ENCODE assay signal across 32 cellular contexts in the genomic region with DNA sequence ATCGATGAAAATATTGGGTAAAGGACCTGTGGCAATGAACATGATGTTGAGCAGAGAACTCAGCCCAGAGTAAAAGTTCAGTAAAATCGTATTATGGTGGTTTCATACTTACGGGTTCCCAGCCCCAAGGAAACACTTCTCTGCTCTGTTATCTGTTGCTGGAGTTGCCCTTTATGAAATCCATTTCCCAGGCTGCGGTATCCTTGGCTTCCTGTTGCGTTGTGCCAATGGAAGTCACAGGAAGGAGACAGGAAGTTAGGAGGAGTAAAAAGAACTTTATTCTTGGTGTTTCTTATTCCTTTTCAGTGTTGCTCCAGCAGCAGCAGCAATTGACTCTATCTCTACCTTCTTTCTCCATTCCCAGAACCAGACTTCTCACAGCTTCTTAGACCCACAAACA.
"Had no signal": no experiment of that assay in that cellular context is flagged by ENCODE, and none has a peak within 500 bp of the region (broad histone marks: within the 10 kb centered on the region; RNA-seq: fewer than 3 reads in every experiment).

No MANE protein-coding gene starts in this region.

- H3K9me3 ChIP-seq: SJCRH30, SK-N-SH had no signal

- ATAC-seq: activated CD8-positive, alpha-beta T cell treated with anti-CD3 and anti-CD28 coated beads, Interleukin-2, amount 10 ng/mL, durations not matched to agents 7 days and 5 days; activated T-cell treated with anti-CD3 and anti-CD28 coated beads, Interleukin-2, amount 50 U/mL, for 4 hours; Panc1 had no signal

- H3K4me3 Mint-ChIP-seq: activated B cell treated with CpG ODN at 0.5 μM for 24 hours; activated CD8-positive, alpha-beta T cell treated with anti-CD3 and anti-CD28 coated beads, Interleukin-2, amount 10 ng/mL, durations not matched to agents 7 days and 5 days; activated naive CD4-positive, alpha-beta T cell treated with anti-CD3 and anti-CD28 coated beads, Interleukin-2, amount 10 ng/mL, durations not matched to agents 7 days and 5 days; activated naive CD8-positive, alpha-beta T cell treated with anti-CD3 and anti-CD28 coated beads for 36 hours; activated T-cell treated with anti-CD3 and anti-CD28 coated beads, Interleukin-2, amount 50 U/mL, for 4 hours; central memory CD8-positive, alpha-beta T cell had no signal

- H3K9me3 Mint-ChIP-seq: activated B cell treated with CpG ODN at 0.5 μM for 24 hours; activated naive CD4-positive, alpha-beta T cell treated with anti-CD3 and anti-CD28 coated beads, Interleukin-2, amount 10 ng/mL, durations not matched to agents 7 days and 5 days; activated naive CD8-positive, alpha-beta T cell treated with anti-CD3 and anti-CD28 coated beads for 36 hours; activated T-cell treated with anti-CD3 and anti-CD28 coated beads, Interleukin-2, amount 50 U/mL, for 4 hours; central memory CD8-positive, alpha-beta T cell had no signal

- H3K27ac Mint-ChIP-seq: activated B cell treated with CpG ODN at 0.5 μM for 24 hours; activated CD8-positive, alpha-beta T cell treated with anti-CD3 and anti-CD28 coated beads, Interleukin-2, amount 10 ng/mL, durations not matched to agents 7 days and 5 days; activated naive CD4-positive, alpha-beta T cell treated with anti-CD3 and anti-CD28 coated beads, Interleukin-2, amount 10 ng/mL, durations not matched to agents 7 days and 5 days; activated naive CD8-positive, alpha-beta T cell treated with anti-CD3 and anti-CD28 coated beads for 36 hours had no signal

- H3K27ac ChIP-seq: cardiac muscle cell, SJCRH30, VCaP had no signal

- DNase-seq: activated B cell treated with CpG ODN at 0.5 μM for 24 hours; activated CD4-positive, alpha-beta T cell treated with anti-CD3 and anti-CD28 coated beads for 48 hours; activated CD4-positive, alpha-beta T cell treated with anti-CD3 and anti-CD28 coated beads, Interleukin-2, amount 50 U/mL, for 4 hours; activated CD4-positive, CD25-positive, alpha-beta regulatory T cell treated with anti-CD3 and anti-CD28 coated beads, Interleukin-2, amount 50 U/mL, for 72 hours; activated CD8-positive, alpha-beta T cell treated with anti-CD3 and anti-CD28 coated beads, Interleukin-2, amount 10 ng/mL, durations not matched to agents 7 days and 5 days; activated effector memory CD4-positive, alpha-beta T cell treated with Interleukin-2 at 50 U/mL for 16 hours; activated naive CD4-positive, alpha-beta T cell treated with anti-CD3 and anti-CD28 coated beads, Interleukin-2, amount 10 ng/mL, durations not matched to agents 7 days and 5 days; activated naive CD8-positive, alpha-beta T cell treated with anti-CD3 and anti-CD28 coated beads for 36 hours; activated T-cell treated with anti-CD3 and anti-CD28 coated beads, Interleukin-2, amount 50 U/mL, for 4 hours; amniotic stem cell; aorta; Kasumi-1; KBM-7; MM.1S; NCI-H1105; NCI-H1417 treated with DMSO at 0.1 percent for 48 hours; NCI-H187 treated with DMSO at 0.1 percent for 48 hours; NCI-H2081; NCI-H2171 treated with DMSO at 0.1 percent for 48 hours; NCI-H2227 treated with DMSO at 0.1 percent for 48 hours; NCI-H446; NCI-H524 treated with DMSO at 0.1 percent for 48 hours; SHP77; SJCRH30; SK-N-SH; T-helper 1 cell; T-helper 2 cell; T-helper 9 cell had no signal

- H3K4me2 ChIP-seq: SK-N-SH had no signal

- H3K4me1 ChIP-seq: SJCRH30 had no signal

- H3K36me3 ChIP-seq: cardiac muscle cell, SJCRH30 had no signal

- H3K9ac ChIP-seq: SK-N-SH had no signal

- H3K4me3 ChIP-seq: cardiac muscle cell, SJCRH30 had no signal

- H3K36me3 Mint-ChIP-seq: activated naive CD4-positive, alpha-beta T cell treated with anti-CD3 and anti-CD28 coated beads, Interleukin-2, amount 10 ng/mL, durations not matched to agents 7 days and 5 days; activated naive CD8-positive, alpha-beta T cell treated with anti-CD3 and anti-CD28 coated beads for 36 hours had no signal

- H3K27me3 Mint-ChIP-seq: activated B cell treated with CpG ODN at 0.5 μM for 24 hours; activated naive CD8-positive, alpha-beta T cell treated with anti-CD3 and anti-CD28 coated beads for 36 hours; central memory CD8-positive, alpha-beta T cell had no signal

- H3K27me3 ChIP-seq: cardiac muscle cell, SJCRH30 had no signal

- H3K4me1 Mint-ChIP-seq: activated B cell treated with CpG ODN at 0.5 μM for 24 hours had no signal
